ENCODE assay signal across 25 cellular contexts in genomic region chr2:129490666-129491065, GRCh38.
"Had no signal": no experiment of that assay in that cellular context is flagged by ENCODE, and none has a peak within 500 bp of the region (broad histone marks: within the 10 kb centered on the region; RNA-seq: fewer than 3 reads in every experiment).

No MANE protein-coding gene starts in this region.

- H3K36me3 ChIP-seq: ascending aorta, brain microvascular endothelial cell, lower lobe of right lung, neural progenitor cell, prostate gland, tibial nerve, uterus had no signal

- H3K9ac ChIP-seq: neural progenitor cell had no signal

- ATAC-seq: activated naive CD4-positive, alpha-beta T cell treated with anti-CD3 and anti-CD28 coated beads, Interleukin-2, amount 50 U/mL, for 72 hours; activated T-helper 17 cell treated with anti-CD3 and anti-CD28 coated beads, Interleukin-2, amount 50 U/mL, for 72 hours; lower lobe of right lung; right cardiac atrium; WTC11 had no signal

- H3K4me1 ChIP-seq: ascending aorta, lower lobe of right lung, neural progenitor cell, prostate gland, tibial nerve, uterus had no signal

- H3K9me3 Mint-ChIP-seq: neural progenitor cell; stimulated activated naive CD8-positive, alpha-beta T cell treated with anti-CD3 and anti-CD28 coated beads, Interleukin-15, Interleukin-2, amounts not matched to agents 100 ng/mL and 50 ng/mL, for 24 hours; T-helper 1 cell treated with Interleukin-12 subunit alpha and Interleukin-12 subunit beta and Interleukin-4 antibody, amounts not matched to agents 30 μg/mL and 1 μg/mL, for 36 hours; WTC11 had no signal

- H3K27ac ChIP-seq: ascending aorta, brain microvascular endothelial cell, lower lobe of right lung, neural progenitor cell, prostate gland, tibial nerve, uterus had no signal

- H3K4me3 ChIP-seq: ascending aorta, lower lobe of right lung, neural progenitor cell, prostate gland, tibial nerve, uterus had no signal

- H3K4me2 ChIP-seq: neural progenitor cell had no signal

- H3K27me3 Mint-ChIP-seq: activated T-helper 17 cell treated with anti-CD3 and anti-CD28 coated beads, Interleukin-2, amount 50 U/mL, for 72 hours; stimulated activated naive CD8-positive, alpha-beta T cell treated with anti-CD3 and anti-CD28 coated beads, Interleukin-15, Interleukin-2, amounts not matched to agents 100 ng/mL and 50 ng/mL, for 24 hours had no signal

- H3K27ac Mint-ChIP-seq: activated naive CD4-positive, alpha-beta T cell treated with anti-CD3 and anti-CD28 coated beads, Interleukin-2, amount 50 U/mL, for 72 hours; activated T-cell treated with anti-CD3 and anti-CD28 coated beads, Interleukin-2, amount 50 U/mL, for 24 hours; activated T-helper 17 cell treated with anti-CD3 and anti-CD28 coated beads, Interleukin-2, amount 50 U/mL, for 72 hours; naive B cell; neural progenitor cell; stimulated activated naive CD8-positive, alpha-beta T cell treated with anti-CD3 and anti-CD28 coated beads, Interleukin-15, Interleukin-2, amounts not matched to agents 100 ng/mL and 50 ng/mL, for 24 hours; T-helper 1 cell treated with Interleukin-12 subunit alpha and Interleukin-12 subunit beta and Interleukin-4 antibody, amounts not matched to agents 30 μg/mL and 1 μg/mL, for 36 hours; WTC11 had no signal

- H3K36me3 Mint-ChIP-seq: activated naive CD4-positive, alpha-beta T cell treated with anti-CD3 and anti-CD28 coated beads, Interleukin-2, amount 50 U/mL, for 72 hours; naive B cell; neural progenitor cell; WTC11 had no signal

- H3K27me3 ChIP-seq: ascending aorta, brain microvascular endothelial cell, neural progenitor cell, tibial nerve, uterus had no signal

- H3K4me1 Mint-ChIP-seq: activated T-helper 17 cell treated with anti-CD3 and anti-CD28 coated beads, Interleukin-2, amount 50 U/mL, for 72 hours; naive B cell; WTC11 had no signal

- DNase-seq: activated CD4-positive, alpha-beta T cell treated with anti-CD3 and anti-CD28 coated beads, Interleukin-2, amount 50 U/mL, for 4 hours; activated CD8-positive, alpha-beta memory T cell treated with anti-CD3 and anti-CD28 coated beads for 24 hours; activated CD8-positive, alpha-beta memory T cell treated with anti-CD3 and anti-CD28 coated beads, Interleukin-2, amount 50 U/mL, for 4 hours; activated T-cell treated with anti-CD3 and anti-CD28 coated beads, Interleukin-2, amount 50 U/mL, for 24 hours; brain microvascular endothelial cell; caudate nucleus; dermis blood vessel endothelial cell; effector CD8-positive, alpha-beta T cell; foreskin melanocyte; lower lobe of right lung; naive B cell; right cardiac atrium; stimulated activated CD4-positive, alpha-beta T cell treated with anti-CD3 and anti-CD28 coated beads, Interleukin-12 subunit alpha, Interleukin-12 subunit beta, amount 100 ng/mL, for 4 hours; stimulated activated CD4-positive, alpha-beta T cell treated with anti-CD3 and anti-CD28 coated beads, Interleukin-4, amount 100 ng/mL, for 4 hours; T1000; uterus had no signal

- H3K4me3 Mint-ChIP-seq: activated T-cell treated with anti-CD3 and anti-CD28 coated beads, Interleukin-2, amount 50 U/mL, for 24 hours; activated T-helper 17 cell treated with anti-CD3 and anti-CD28 coated beads, Interleukin-2, amount 50 U/mL, for 72 hours; naive B cell; neural progenitor cell; stimulated activated naive CD8-positive, alpha-beta T cell treated with anti-CD3 and anti-CD28 coated beads, Interleukin-15, Interleukin-2, amounts not matched to agents 100 ng/mL and 50 ng/mL, for 24 hours; T-helper 1 cell treated with Interleukin-12 subunit alpha and Interleukin-12 subunit beta and Interleukin-4 antibody, amounts not matched to agents 30 μg/mL and 1 μg/mL, for 36 hours; WTC11 had no signal

- H2AFZ ChIP-seq: neural progenitor cell had no signal

- H3K9me3 ChIP-seq: ascending aorta, lower lobe of right lung, prostate gland, tibial nerve, uterus had no signal
